16 cellular contexts compared by ENCODE assay signal in genomic region chr22:39820266-39820665, GRCh38.
DNase-seq lines count a peak whose midpoint lies in the region; ATAC-seq, FAIRE-seq and TF ChIP-seq lines count a peak whose summit lies in the region.
"Had no signal": no experiment of that assay in that cellular context is flagged by ENCODE, and none has a peak within 500 bp of the region (broad histone marks: within the 10 kb centered on the region; RNA-seq: fewer than 3 reads in every experiment).

No MANE protein-coding gene starts in this region.

- TF ChIP-seq POLR2A in adrenal gland (IDR thresholded peaks at IDR 0.05) = no peak
- TF ChIP-seq POLR2A in ovary (IDR thresholded peaks at IDR 0.05) = no peak

- no peak for ATAC-seq in activated T-helper 17 cell treated with anti-CD3 and anti-CD28 coated beads, Interleukin-2, amount 50 U/mL, for 72 hours (replicated peaks)
- ATAC-seq in aorta (ENCODE audit: low FRiP score) = no peak
- ATAC-seq: activated CD8-positive, alpha-beta T cell treated with anti-CD3 and anti-CD28 coated beads for 36 hours had no signal

- DNase-seq in A172 (ENCODE audit: low spot score) (peak; percentile 65), adrenal gland (peak in 4 of 7 donors; percentile 22 to 38 (median 32)), foreskin melanocyte (peak; percentile 74), ovary (no peak), small intestine (no peak), aorta (no peak)
- DNase-seq: activated CD8-positive, alpha-beta T cell treated with anti-CD3 and anti-CD28 coated beads for 36 hours; dorsolateral prefrontal cortex; NCI-H146; NCI-H774; testis had no signal

- H3K36me3 ChIP-seq in HEK293 (ENCODE audit: control insufficient read depth in 2 of 2, insufficient read depth in 1 of 2, low read length in 2 of 2) (no peaks in the 10 kb centered on the region), adrenal gland (replicated peaks in 1 of 2) (no peaks in the 10 kb centered on the region), ovary (no peaks in the 10 kb centered on the region), small intestine (ENCODE audit: control insufficient read depth in 2 of 2, insufficient read depth in 2 of 2, low read length in 2 of 2) (no peaks in the 10 kb centered on the region), aorta (ENCODE audit: control insufficient read depth in 1 of 2, insufficient read depth in 2 of 2, low read length in 1 of 2) (no peaks in the 10 kb centered on the region)

- no peak for TF ChIP-seq EP300 in ovary (IDR thresholded peaks at IDR 0.05)

- WGBS in adrenal gland, 4 donors = 32 to 38% (median 35%) methylated on average over 4 of the region's 4 CpGs
- WGBS in ovary, 3 donors = 29 to 42% (median 39%) methylated on average over 4 of the region's 4 CpGs
- WGBS in small intestine, 3 donors = 68 to 72% (median 68%) methylated on average over 4 of the region's 4 CpGs
- WGBS in aorta, 2 donors = 72 to 75% methylated on average over 4 of the region's 4 CpGs

- H3K4me1 ChIP-seq in HEK293 (ENCODE audit: control insufficient read depth, insufficient read depth, low read length) (no peaks in the 10 kb centered on the region), adrenal gland (replicated peaks in 1 of 2) (peaks cover 0 to 8% of the 10 kb centered on the region in 2 donors), ovary (ENCODE audit: insufficient read depth) (no peaks in the 10 kb centered on the region), small intestine (ENCODE audit: control insufficient read depth in 2 of 2, insufficient read depth in 1 of 2, low read depth in 1 of 2, low read length in 1 of 2) (no peaks in the 10 kb centered on the region), aorta (ENCODE audit: control insufficient read depth in 1 of 2, insufficient read depth in 2 of 2, low read length in 2 of 2) (no peaks in the 10 kb centered on the region)
- H3K4me1 ChIP-seq: testis had no signal

- H3K27ac ChIP-seq in HEK293 (ENCODE audit: extremely low read depth, low read depth, low read length) (no peak overlapping the region), adrenal gland (no peak overlapping the region), ovary (no peak overlapping the region), small intestine (ENCODE audit: low read depth in 1 of 2, low read length in 1 of 2) (no peak overlapping the region), aorta (ENCODE audit: low read depth in 1 of 2, low read length in 2 of 2) (no peak overlapping the region)
- H3K27ac ChIP-seq: dorsolateral prefrontal cortex, hepatocyte, testis had no signal

- no peaks in the 10 kb centered on the region for H3K4me1 Mint-ChIP-seq in activated T-helper 17 cell treated with anti-CD3 and anti-CD28 coated beads, Interleukin-2, amount 50 U/mL, for 72 hours

- POLR2A ChIA-PET in HEK293 (lab: Yijun Ruan, JAX) = no interaction called here

- no peak for FAIRE-seq in small intestine (lab: Jason Lieb, UNC)

- H3K4me3 ChIP-seq in HEK293 (ENCODE audit: low read depth, low read length) (no peak overlapping the region), adrenal gland (no peak overlapping the region), ovary (no peak overlapping the region), small intestine (ENCODE audit: low read depth in 1 of 2, low read length in 2 of 2) (no peak overlapping the region), aorta (ENCODE audit: low read length in 2 of 2) (no peak overlapping the region)
- H3K4me3 ChIP-seq: dorsolateral prefrontal cortex, hepatocyte, testis had no signal

- H3K9me3 ChIP-seq in HEK293 (ENCODE audit: control insufficient read depth, insufficient read depth, low read depth, low read length) (no peaks in the 10 kb centered on the region), adrenal gland (replicated peaks in 1 of 3) (no peaks in the 10 kb centered on the region), ovary (no peaks in the 10 kb centered on the region), small intestine (ENCODE audit: control insufficient read depth, low read depth) (no peaks in the 10 kb centered on the region), aorta (ENCODE audit: control insufficient read depth, low read length) (no peaks in the 10 kb centered on the region)
- H3K9me3 ChIP-seq: testis had no signal

- no peak overlapping the region for H3K27ac Mint-ChIP-seq in activated T-helper 17 cell treated with anti-CD3 and anti-CD28 coated beads, Interleukin-2, amount 50 U/mL, for 72 hours
- H3K27ac Mint-ChIP-seq: activated CD8-positive, alpha-beta T cell treated with anti-CD3 and anti-CD28 coated beads for 36 hours; activated naive CD4-positive, alpha-beta T cell treated with anti-CD3 and anti-CD28 coated beads, Interleukin-2, amount 50 U/mL, for 24 hours; T-helper 1 cell treated with Interleukin-12 subunit alpha and Interleukin-12 subunit beta and Interleukin-4 antibody, amounts not matched to agents 30 μg/mL and 1 μg/mL, for 36 hours had no signal

- CTCF ChIA-PET in HEK293 (lab: Yijun Ruan, JAX) = interaction anchor here (1.0 kb wide), 1 partner anchor 205 kb away, joined by 5 read pairs; no protein-coding TSS in a partner anchor

- no peak overlapping the region for H3K4me3 Mint-ChIP-seq in activated T-helper 17 cell treated with anti-CD3 and anti-CD28 coated beads, Interleukin-2, amount 50 U/mL, for 72 hours
- H3K4me3 Mint-ChIP-seq: activated CD8-positive, alpha-beta T cell treated with anti-CD3 and anti-CD28 coated beads for 36 hours; activated naive CD4-positive, alpha-beta T cell treated with anti-CD3 and anti-CD28 coated beads, Interleukin-2, amount 50 U/mL, for 24 hours; T-helper 1 cell treated with Interleukin-12 subunit alpha and Interleukin-12 subunit beta and Interleukin-4 antibody, amounts not matched to agents 30 μg/mL and 1 μg/mL, for 36 hours had no signal

- H3K9me3 Mint-ChIP-seq in activated T-helper 17 cell treated with anti-CD3 and anti-CD28 coated beads, Interleukin-2, amount 50 U/mL, for 72 hours = no peaks in the 10 kb centered on the region
- H3K9me3 Mint-ChIP-seq: activated CD8-positive, alpha-beta T cell treated with anti-CD3 and anti-CD28 coated beads for 36 hours; activated naive CD4-positive, alpha-beta T cell treated with anti-CD3 and anti-CD28 coated beads, Interleukin-2, amount 50 U/mL, for 24 hours; T-helper 1 cell treated with Interleukin-12 subunit alpha and Interleukin-12 subunit beta and Interleukin-4 antibody, amounts not matched to agents 30 μg/mL and 1 μg/mL, for 36 hours had no signal

- no peak for TF ChIP-seq CTCF in HEK293 (tag by site-specific recombination; IDR thresholded peaks at IDR 0.05)
- no peak for TF ChIP-seq CTCF in adrenal gland (IDR thresholded peaks at IDR 0.05)
- TF ChIP-seq CTCF in ovary (IDR thresholded peaks at IDR 0.05) = no peak

- no peaks in the 10 kb centered on the region for H3K27me3 Mint-ChIP-seq in activated T-helper 17 cell treated with anti-CD3 and anti-CD28 coated beads, Interleukin-2, amount 50 U/mL, for 72 hours
- H3K27me3 Mint-ChIP-seq: activated CD8-positive, alpha-beta T cell treated with anti-CD3 and anti-CD28 coated beads for 36 hours; activated naive CD4-positive, alpha-beta T cell treated with anti-CD3 and anti-CD28 coated beads, Interleukin-2, amount 50 U/mL, for 24 hours had no signal

- no peaks in the 10 kb centered on the region for H3K27me3 ChIP-seq in adrenal gland
- no peaks in the 10 kb centered on the region for H3K27me3 ChIP-seq in ovary
- peaks cover 0 to 5% of the 10 kb centered on the region in 2 donors for H3K27me3 ChIP-seq in small intestine (ENCODE audit: control insufficient read depth in 2 of 2, insufficient read depth in 2 of 2, low read length in 2 of 2)
- no peaks in the 10 kb centered on the region for H3K27me3 ChIP-seq in aorta (ENCODE audit: control insufficient read depth in 1 of 2, insufficient read depth in 2 of 2, low read length in 1 of 2)
- H3K27me3 ChIP-seq: testis had no signal

- H3K36me3 Mint-ChIP-seq in activated T-helper 17 cell treated with anti-CD3 and anti-CD28 coated beads, Interleukin-2, amount 50 U/mL, for 72 hours (ENCODE audit: low read depth) = no peaks in the 10 kb centered on the region
- H3K36me3 Mint-ChIP-seq: activated naive CD4-positive, alpha-beta T cell treated with anti-CD3 and anti-CD28 coated beads, Interleukin-2, amount 50 U/mL, for 24 hours had no signal

- intact Hi-C loops in adrenal gland (cut with DNase I) (no loop called here), ovary (cut with DNase I) (no loop called here), aorta (cut with DNase I) (no loop called here)

TF ChIP-seq in HEK293, 187 proteins besides CTCF, POLR2A, EP300 and RAD21:
- TF ChIP-seq ZBTB17 (tag by site-specific recombination; IDR thresholded peaks at IDR 0.05) = 0 out of 2 replicates have a peak, but pooled peaks have one; percentile 23
- TF ChIP-seq PRDM1 (tag by site-specific recombination; IDR thresholded peaks at IDR 0.05) = peak; percentile 65
- no peak for TF ChIP-seq ZNF2 (tag by site-specific recombination; IDR thresholded peaks at IDR 0.05)
- TF ChIP-seq ZEB2 (tag by site-specific recombination; IDR thresholded peaks at IDR 0.05) = no peak

Comparison
In these comparisons a context has a peak if more than half of its experiments do, and no peak if none do; other contexts are left out.
1. DNase-seq: peak in A172 (single experiment), adrenal gland (4 of 7) and foreskin melanocyte (single experiment); none in ovary (0 of 5), small intestine (single experiment) and aorta (0 of 2).